In genomic region chr4:162685401-162685800, GRCh38 we compare ENCODE assay signal across 1 cellular context.
A peak's percentile ranks its signal among the peaks of the same experiment; 100 is the strongest.
TF ChIP-seq lines count a peak whose summit lies in the region.

No MANE protein-coding gene starts in this region.

TF ChIP-seq in HepG2, 621 proteins besides CTCF, POLR2A, EP300 and RAD21 (continued from another document):
- TF ChIP-seq CEBPB (IDR thresholded peaks at IDR 0.05; ENCODE audit: borderline replicate concordance, low read depth, low read length) (peak; percentile 47; the same call in 1 of the 2 replicates), NR2C2 (CRISPR knock-in tag; IDR thresholded peaks at IDR 0.05; ENCODE audit: borderline replicate concordance) (no peak), ZBTB8A (CRISPR knock-in tag; IDR thresholded peaks at IDR 0.05; ENCODE audit: borderline replicate concordance, low read depth) (no peak)
